8 cellular contexts compared by ENCODE assay signal in the genomic region with DNA sequence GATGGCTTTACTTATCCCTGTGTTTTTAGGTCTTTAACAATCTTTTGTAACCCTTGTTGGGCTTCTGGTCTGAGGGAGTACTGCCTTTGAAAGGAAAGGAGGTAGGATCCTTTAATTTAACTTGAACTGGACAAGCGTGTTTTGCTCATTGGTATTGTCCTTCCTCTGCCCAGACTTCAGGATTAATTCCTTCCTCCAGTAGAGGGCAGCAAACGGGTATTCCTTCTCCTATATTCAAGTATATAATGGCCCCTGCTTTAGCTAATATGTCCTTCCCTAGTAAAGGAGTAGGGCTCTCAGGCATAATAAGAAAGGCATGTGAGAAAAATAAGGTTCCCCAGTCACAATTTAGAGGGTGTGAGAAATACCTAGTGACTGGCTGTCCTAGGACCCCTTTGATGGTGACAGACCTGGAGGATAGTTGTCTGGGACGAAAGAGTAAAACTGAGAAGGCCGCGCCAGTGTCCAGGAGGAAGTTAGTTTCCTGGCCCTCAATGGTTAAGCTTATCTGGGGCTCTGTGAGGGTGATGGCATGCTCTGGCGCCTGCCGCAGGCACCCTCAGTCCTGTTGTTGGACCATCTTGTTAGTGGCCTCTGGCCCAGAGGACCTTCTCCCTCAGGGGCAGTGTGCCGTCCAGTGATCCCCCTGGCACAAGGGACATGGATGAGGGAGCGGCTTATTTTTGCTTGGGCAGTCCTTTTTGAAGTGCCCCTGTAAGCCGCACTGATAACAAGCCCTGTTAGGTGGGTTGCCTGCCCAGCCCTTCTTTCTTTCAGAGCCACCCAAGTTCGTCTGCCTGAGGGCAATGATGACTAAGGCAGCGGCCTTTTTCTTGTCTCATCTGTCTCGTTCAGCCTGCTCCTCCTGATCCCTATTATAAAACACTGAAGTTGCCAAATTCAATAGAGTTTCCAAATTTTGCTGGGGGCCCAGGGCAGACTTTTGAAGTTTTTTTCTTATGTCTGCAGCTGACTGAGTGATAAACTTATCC. TPM values are rescaled to one million over a fixed set of nuclear protein-coding genes. Genes with fewer than 3 reads are reported as not detected.
DNase-seq lines count a peak whose midpoint lies in the region; FAIRE-seq and TF ChIP-seq lines count a peak whose summit lies in the region.

No MANE protein-coding gene starts in this region.

- DNase-seq in activated T-cell treated with anti-CD3 and anti-CD28 coated beads for 1 hour (ENCODE audit: low read depth) (peak; percentile 9), NCI-H1694 treated with DMSO at 0.1 percent for 48 hours (lab: John Stamatoyannopoulos, UW) (peak; percentile 6), fibroblast of the aortic adventitia (ENCODE audit: low read depth) (peak; percentile 89), non-pigmented ciliary epithelial cell (ENCODE audit: low read depth) (peak; percentile 46), HTR-8/SVneo (ENCODE audit: insufficient read length, low spot score) (no peak), DMS114 treated with DMSO at 0.1 percent for 48 hours (lab: John Stamatoyannopoulos, UW; ENCODE audit: unreplicated experiment) (no peak)
- DNase-seq in activated T-cell treated with anti-CD3 and anti-CD28 coated beads, Interleukin-2, amount 50 U/mL, for 24 hours: no peak
- DNase-seq in activated CD4-positive, alpha-beta T cell treated with anti-CD3 and anti-CD28 coated beads for 4 hours: peak; percentile 14 to 50

- H3K4me3 Mint-ChIP-seq in activated T-cell treated with anti-CD3 and anti-CD28 coated beads, Interleukin-2, amount 50 U/mL, for 24 hours: no peak overlapping the region

- no peaks in the 10 kb centered on the region for H3K36me3 Mint-ChIP-seq in activated T-cell treated with anti-CD3 and anti-CD28 coated beads, Interleukin-2, amount 50 U/mL, for 24 hours (ENCODE audit: low read depth)

- no peak overlapping the region for H3K27ac Mint-ChIP-seq in activated T-cell treated with anti-CD3 and anti-CD28 coated beads, Interleukin-2, amount 50 U/mL, for 24 hours

- H3K4me3 ChIP-seq in fibroblast of the aortic adventitia (ENCODE audit: low read depth, low read length): no peak overlapping the region

- peak; percentile 63 for TF ChIP-seq CTCF in fibroblast of the aortic adventitia (IDR thresholded peaks at IDR 0.05; ENCODE audit: insufficient read depth, low read length)

- H3K4me1 Mint-ChIP-seq in activated T-cell treated with anti-CD3 and anti-CD28 coated beads, Interleukin-2, amount 50 U/mL, for 24 hours (ENCODE audit: low read depth): peaks cover 6% of the 10 kb centered on the region

- H3K9me3 Mint-ChIP-seq in activated T-cell treated with anti-CD3 and anti-CD28 coated beads, Interleukin-2, amount 50 U/mL, for 24 hours: no peaks in the 10 kb centered on the region

- H3K27me3 Mint-ChIP-seq in activated T-cell treated with anti-CD3 and anti-CD28 coated beads, Interleukin-2, amount 50 U/mL, for 24 hours: no peaks in the 10 kb centered on the region

- FAIRE-seq in HTR-8/SVneo (lab: Jason Lieb, UNC): no peak

RNA-seq across cellular contexts. Expression of a gene that starts 51.8 kb away (rescaled TPM):
- 2.5 and 4.2 TPM in 2 replicates for total RNA-seq in fibroblast of the aortic adventitia (ENCODE audit: low replicate concordance)

RNA-seq across cellular contexts. Expression of a gene that starts 52.0 kb away (rescaled TPM):
- total RNA-seq in fibroblast of the aortic adventitia (ENCODE audit: low replicate concordance): 5.6 and 45.6 TPM in 2 replicates

RNA-seq across cellular contexts. Expression of a gene that starts 52.3 kb away (rescaled TPM):
- total RNA-seq in fibroblast of the aortic adventitia (ENCODE audit: low replicate concordance): 178 and 2,246 TPM in 2 replicates

Comparison
In these comparisons a context has a peak if more than half of its experiments do, and no peak if none do; other contexts are left out.
1. DNase-seq: peak in activated T-cell treated with anti-CD3 and anti-CD28 coated beads for 1 hour (single experiment), NCI-H1694 treated with DMSO at 0.1 percent for 48 hours (single experiment), activated CD4-positive, alpha-beta T cell treated with anti-CD3 and anti-CD28 coated beads for 4 hours (2 of 2), fibroblast of the aortic adventitia (single experiment) and non-pigmented ciliary epithelial cell (single experiment); none in activated T-cell treated with anti-CD3 and anti-CD28 coated beads, Interleukin-2, amount 50 U/mL, for 24 hours (single experiment), HTR-8/SVneo (single experiment) and DMS114 treated with DMSO at 0.1 percent for 48 hours (single experiment).